In genomic region chr11:7977251-7977917, GRCh38 we compare ENCODE assay signal across 11 cellular contexts. TPM values are rescaled to one million over a fixed set of nuclear protein-coding genes. Genes with fewer than 3 reads are reported as not detected.
A peak's percentile ranks its signal among the peaks of the same experiment; 100 is the strongest.
DNase-seq lines count a peak whose midpoint lies in the region; ATAC-seq and TF ChIP-seq lines count a peak whose summit lies in the region.
"Had no signal": no experiment of that assay in that cellular context is flagged by ENCODE, and none has a peak within 500 bp of the region (broad histone marks: within the 10 kb centered on the region; RNA-seq: fewer than 3 reads in every experiment).

No MANE protein-coding gene starts in this region.

- no peaks in the 10 kb centered on the region for H3K4me1 ChIP-seq in spleen

- DNase-seq in GM04504 (ENCODE audit: low read depth): peak; percentile 79
- peak; percentile 78 for DNase-seq in NCI-H226
- DNase-seq in cardiac fibroblast (ENCODE audit: low read depth in 2 of 2): peak; percentile 64 to 94
- DNase-seq in myocyte (ENCODE audit: low read depth): peak; percentile 43
- DNase-seq in spleen: no peak
- DNase-seq in iPS-NIHi11 (ENCODE audit: low spot score): no peak
- DNase-seq: effector CD8-positive, alpha-beta T cell; kidney; NCI-H526 treated with DMSO at 0.1 percent for 48 hours had no signal

- ATAC-seq in GM19455 (IDR thresholded peaks at IDR 0.05; ENCODE audit: unreplicated experiment): no peak
- no peak for ATAC-seq in HG02970 (IDR thresholded peaks at IDR 0.05; ENCODE audit: low FRiP score, unreplicated experiment)

- H3K27me3 ChIP-seq in spleen (replicated peaks in 1 of 7): no peaks in the 10 kb centered on the region

- TF ChIP-seq POLR2A in spleen (IDR thresholded peaks at IDR 0.05): no peak

- peak overlapping the region in 1 of 2 donors; percentile 1 for H3K4me3 ChIP-seq in cardiac fibroblast (replicated peaks in 1 of 2; ENCODE audit: low read depth in 2 of 2, low read length in 2 of 2)
- no peak overlapping the region for H3K4me3 ChIP-seq in spleen

- intact Hi-C loops in spleen (cut with DNase I; ENCODE audit: low total_unique reads): no loop called here

- H3K27ac ChIP-seq in spleen: no peak overlapping the region

- no peak for TF ChIP-seq CTCF in cardiac fibroblast (IDR thresholded peaks at IDR 0.05; ENCODE audit: low read depth, low read length)
- TF ChIP-seq CTCF in spleen (IDR thresholded peaks at IDR 0.05 in 8 of 11, conservative IDR thresholded peaks at IDR 0.05 in 3 of 11): no peak

- H3K9me3 ChIP-seq in spleen: no peaks in the 10 kb centered on the region

- 55 to 69% (median 61%) methylated on average over 5 of the region's 5 CpGs for WGBS in spleen, 5 donors

- H3K36me3 ChIP-seq in spleen: no peaks in the 10 kb centered on the region

RNA-seq across cellular contexts. Expression of gene EIF3F, which starts 9.8 kb away (rescaled TPM):
- total RNA-seq in myocyte (234 and 349 TPM in 2 replicates), spleen (100 to 1,000 TPM; 189 to 351 (median 204) TPM)
- 286 TPM for polyA plus RNA-seq in myocyte (2012)
- 100 to 1,000 TPM; 343 to 437 (median 350) TPM for polyA plus RNA-seq in spleen

RNA-seq across cellular contexts. Expression of gene NLRP10, which starts 12.1 kb away (rescaled TPM):
- 1.3 and 2.1 TPM in 2 replicates for total RNA-seq in myocyte
- polyA plus RNA-seq in myocyte (2012): 23.3 TPM
- total RNA-seq in spleen: not detected
- not detected for polyA plus RNA-seq in spleen
- total RNA-seq: kidney had no signal

RNA-seq across cellular contexts. Expression of gene OR10A3, which starts 35.9 kb away (rescaled TPM):
- 0.45 TPM in 1 of 2 replicates, not detected in the other for total RNA-seq in myocyte
- 0.67 TPM for polyA plus RNA-seq in myocyte (2012)
- not detected for total RNA-seq in spleen
- polyA plus RNA-seq in spleen: not detected
- total RNA-seq: kidney had no signal

RNA-seq across cellular contexts. Expression of gene OR10A6, which starts 46.3 kb away (rescaled TPM):
- total RNA-seq in myocyte (0.16 TPM in 1 of 2 replicates, not detected in the other), spleen (not detected)
- 3.1 TPM for polyA plus RNA-seq in myocyte (2012)
- polyA plus RNA-seq in spleen: not detected
- total RNA-seq: kidney had no signal

Comparison
In these comparisons a context has a peak if more than half of its experiments do, and no peak if none do; other contexts are left out.
1. DNase-seq: peak in GM04504 (single experiment), NCI-H226 (single experiment), cardiac fibroblast (2 of 2) and myocyte (single experiment); none in spleen (single experiment) and iPS-NIHi11 (single experiment).